1 cellular context compared by ENCODE assay signal in the genomic region with DNA sequence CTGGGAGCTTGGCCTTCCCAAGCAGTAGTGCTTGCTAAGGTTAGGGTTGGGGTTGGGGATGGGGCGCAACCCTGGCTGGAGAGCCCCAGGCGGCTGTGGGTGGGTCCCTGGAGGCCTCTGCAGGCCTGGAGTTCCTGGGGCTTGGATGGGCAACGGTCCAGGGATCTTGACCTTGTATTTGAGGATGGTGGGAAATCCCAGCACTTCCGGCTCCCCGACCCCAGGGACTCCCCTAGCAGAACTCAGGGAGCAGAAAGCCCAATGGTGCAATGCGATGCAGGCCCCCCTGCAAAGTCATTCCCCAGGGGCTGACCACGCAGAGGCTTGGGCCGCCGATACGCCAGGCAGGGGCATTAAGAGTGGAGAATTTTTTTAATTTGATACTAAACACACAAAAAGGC.
TF ChIP-seq lines count a peak whose summit lies in the region.

No MANE protein-coding gene starts in this region.

TF ChIP-seq in HEK293, 187 proteins besides CTCF, POLR2A, EP300 and RAD21 (continued from another document):
- TF ChIP-seq, protein P1, sequence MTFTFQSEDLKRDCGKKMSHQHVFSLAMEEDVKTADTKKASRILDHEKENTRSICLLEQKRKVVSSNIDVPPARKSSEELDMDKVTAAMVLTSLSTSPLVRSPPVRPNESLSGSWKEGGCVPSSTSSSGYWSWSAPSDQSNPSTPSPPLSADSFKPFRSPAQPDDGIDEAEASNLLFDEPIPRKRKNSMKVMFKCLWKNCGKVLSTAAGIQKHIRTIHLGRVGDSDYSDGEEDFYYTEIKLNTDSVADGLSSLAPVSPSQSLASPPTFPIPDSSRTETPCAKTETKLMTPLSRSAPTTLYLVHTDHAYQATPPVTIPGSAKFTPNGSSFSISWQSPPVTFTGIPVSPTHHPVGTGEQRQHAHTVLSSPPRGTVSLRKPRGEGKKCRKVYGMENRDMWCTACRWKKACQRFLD (tag by site-specific recombination; IDR thresholded peaks at IDR 0.05), result no peak
- TF ChIP-seq KLF16 (tag by site-specific recombination; IDR thresholded peaks at IDR 0.05) (no peak), ZNF629 (tag by site-specific recombination; IDR thresholded peaks at IDR 0.05) (no peak)
